ENCODE assay signal across 22 cellular contexts in the genomic region with DNA sequence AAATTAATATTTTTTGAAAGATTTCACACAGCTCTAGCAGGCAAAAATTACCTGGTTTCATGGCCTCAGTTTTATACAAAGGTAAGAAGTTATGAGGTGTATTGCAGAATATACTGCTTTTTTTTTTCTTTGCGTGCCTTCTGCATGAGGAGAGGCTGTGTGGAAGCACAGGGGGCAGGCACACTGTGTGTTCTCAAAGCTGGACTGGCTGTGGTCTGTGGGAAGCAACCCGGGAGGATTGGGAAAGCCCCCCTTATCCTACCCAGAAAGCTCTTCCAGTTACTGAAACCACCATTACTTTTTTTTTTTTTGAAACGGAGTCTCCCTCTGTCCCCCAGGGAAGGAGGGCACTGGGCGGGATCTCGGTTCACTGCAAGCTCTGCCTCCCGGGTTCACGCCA. TPM values are rescaled to one million over a fixed set of nuclear protein-coding genes. Genes with fewer than 3 reads are reported as not detected.
DNase-seq lines count a peak whose midpoint lies in the region; ATAC-seq and TF ChIP-seq lines count a peak whose summit lies in the region.
"Had no signal": no experiment of that assay in that cellular context is flagged by ENCODE, and none has a peak within 500 bp of the region (broad histone marks: within the 10 kb centered on the region; RNA-seq: fewer than 3 reads in every experiment).

No MANE protein-coding gene starts in this region.

- intact Hi-C loops in sciatic nerve (cut with DNase I): no loop called here

- no peak overlapping the region for H3K4me3 ChIP-seq in GM12865 (ENCODE audit: low read depth, low read length)

- TF ChIP-seq CTCF in GM12865 (IDR thresholded peaks at IDR 0.05; ENCODE audit: insufficient read depth, low read depth, low read length, missing control alignments): no peak

- ATAC-seq in HG02852 (IDR thresholded peaks at IDR 0.05; ENCODE audit: unreplicated experiment) (peak; percentile 56), sciatic nerve (no peak)
- ATAC-seq: HCT116 had no signal

- DNase-seq in Daoy (ENCODE audit: low read depth) (peak; percentile 70), GM12865 (ENCODE audit: low read depth) (peak; percentile 54), GDM1 (lab: John Stamatoyannopoulos, UW) (no peak), sciatic nerve (ENCODE audit: low spot score) (no peak), DMS 273 (lab: John Stamatoyannopoulos, UW; ENCODE audit: unreplicated experiment) (no peak)
- DNase-seq: ACHN; BE2C; C1 segment of cervical spinal cord; CD4-positive, CD25-positive, alpha-beta regulatory T cell; CD8-positive, alpha-beta memory T cell; COR-L47; DMS79 treated with DMSO at 0.1 percent for 48 hours; EL; GOT3; H7; HFFc6; Kasumi-1; KG1 had no signal

RNA-seq across cellular contexts. Expression of a gene that starts 25.0 kb away (rescaled TPM):
- 0.11 and 0.39 TPM in 2 replicates for total RNA-seq in Daoy (2014; rRNA removed; shearing (Covaris generic))
- 1.9 TPM for total RNA-seq in sciatic nerve
- total RNA-seq: CD8-positive, alpha-beta memory T cell; G401; HFFc6; HT-29 had no signal

Comparison
In these comparisons a context has a peak if more than half of its experiments do, and no peak if none do; other contexts are left out.
1. DNase-seq: peak in Daoy (single experiment) and GM12865 (single experiment); none in GDM1 (single experiment), sciatic nerve (single experiment) and DMS 273 (single experiment).